28 cellular contexts compared by ENCODE assay signal in genomic region chr1:60000625-60001024, GRCh38.
"Had no signal": no experiment of that assay in that cellular context is flagged by ENCODE, and none has a peak within 500 bp of the region (broad histone marks: within the 10 kb centered on the region; RNA-seq: fewer than 3 reads in every experiment).

No MANE protein-coding gene starts in this region.

- H3K4me1 ChIP-seq: body of pancreas, breast epithelium, esophagus muscularis mucosa, foreskin keratinocyte, gastrocnemius medialis had no signal

- H3K4me1 Mint-ChIP-seq: activated CD4-positive, alpha-beta memory T cell treated with anti-CD3 and anti-CD28 coated beads, Interleukin-2, amount 10 ng/mL, durations not matched to agents 7 days and 5 days; activated CD4-positive, alpha-beta T cell treated with anti-CD3 and anti-CD28 coated beads for 36 hours; activated CD4-positive, alpha-beta T cell treated with anti-CD3 and anti-CD28 coated beads, Interleukin-2, amount 10 ng/mL, durations not matched to agents 7 days and 5 days; activated naive CD4-positive, alpha-beta T cell treated with anti-CD3 and anti-CD28 coated beads, Interleukin-2, amount 10 ng/mL, durations not matched to agents 7 days and 5 days; activated naive CD8-positive, alpha-beta T cell treated with anti-CD3 and anti-CD28 coated beads, Interleukin-2, amount 10 ng/mL, durations not matched to agents 7 days and 5 days; central memory CD8-positive, alpha-beta T cell had no signal

- H3K27ac ChIP-seq: body of pancreas, breast epithelium, cardiac muscle cell, coronary artery, esophagus muscularis mucosa, foreskin keratinocyte, gastrocnemius medialis had no signal

- H3K4me3 Mint-ChIP-seq: activated CD4-positive, alpha-beta memory T cell treated with anti-CD3 and anti-CD28 coated beads, Interleukin-2, amount 10 ng/mL, durations not matched to agents 7 days and 5 days; activated CD4-positive, alpha-beta T cell treated with anti-CD3 and anti-CD28 coated beads for 36 hours; activated CD4-positive, alpha-beta T cell treated with anti-CD3 and anti-CD28 coated beads, Interleukin-2, amount 10 ng/mL, durations not matched to agents 7 days and 5 days; activated naive CD4-positive, alpha-beta T cell treated with anti-CD3 and anti-CD28 coated beads, Interleukin-2, amount 10 ng/mL, durations not matched to agents 7 days and 5 days; activated naive CD8-positive, alpha-beta T cell treated with anti-CD3 and anti-CD28 coated beads, Interleukin-2, amount 10 ng/mL, durations not matched to agents 7 days and 5 days; activated T-cell treated with anti-CD3 and anti-CD28 coated beads, Interleukin-2, amount 50 U/mL, for 24 hours; activated T-cell treated with anti-CD3 and anti-CD28 coated beads, Interleukin-2, amount 50 U/mL, for 72 hours; central memory CD8-positive, alpha-beta T cell; dendritic cell treated with granulocyte-macrophage colony-stimulating factor and Interleukin-4, amounts not matched to agents 40 ng/mL and 50 ng/mL, for 4 days had no signal

- H3K36me3 ChIP-seq: breast epithelium, cardiac muscle cell, esophagus muscularis mucosa, gastrocnemius medialis had no signal

- DNase-seq: activated CD4-positive, alpha-beta memory T cell treated with anti-CD3 and anti-CD28 coated beads, Interleukin-2, amount 10 ng/mL, durations not matched to agents 7 days and 5 days; activated CD4-positive, alpha-beta T cell treated with anti-CD3 and anti-CD28 coated beads for 36 hours; activated CD4-positive, alpha-beta T cell treated with anti-CD3 and anti-CD28 coated beads, Interleukin-2, amount 10 ng/mL, durations not matched to agents 7 days and 5 days; activated CD4-positive, alpha-beta T cell treated with anti-CD3 and anti-CD28 coated beads, Interleukin-2, amount 50 U/mL, for 4 hours; activated CD4-positive, CD25-positive, alpha-beta regulatory T cell; activated CD4-positive, CD25-positive, alpha-beta regulatory T cell treated with anti-CD3 and anti-CD28 coated beads, Interleukin-2, amount 50 U/mL, for 72 hours; activated CD8-positive, alpha-beta memory T cell treated with anti-CD3 and anti-CD28 coated beads, Interleukin-2, amount 50 U/mL, for 48 hours; activated gamma-delta T cell; activated naive CD4-positive, alpha-beta T cell; activated naive CD4-positive, alpha-beta T cell treated with anti-CD3 and anti-CD28 coated beads, Interleukin-2, amount 10 ng/mL, durations not matched to agents 7 days and 5 days; activated naive CD8-positive, alpha-beta T cell treated with anti-CD3 and anti-CD28 coated beads, Interleukin-2, amount 10 ng/mL, durations not matched to agents 7 days and 5 days; activated T-cell treated with anti-CD3 and anti-CD28 coated beads for 4 hours; activated T-cell treated with anti-CD3 and anti-CD28 coated beads, Interleukin-2, amount 50 U/mL, for 24 hours; activated T-cell treated with anti-CD3 and anti-CD28 coated beads, Interleukin-2, amount 50 U/mL, for 72 hours; body of pancreas; dorsolateral prefrontal cortex; effector memory CD4-positive, alpha-beta T cell; erythroblast; foreskin keratinocyte; gastrocnemius medialis; T-helper 2 cell had no signal

- H3K9me3 ChIP-seq: body of pancreas, breast epithelium, esophagus muscularis mucosa, gastrocnemius medialis had no signal

- H3K36me3 Mint-ChIP-seq: activated naive CD4-positive, alpha-beta T cell treated with anti-CD3 and anti-CD28 coated beads, Interleukin-2, amount 10 ng/mL, durations not matched to agents 7 days and 5 days; activated naive CD4-positive, alpha-beta T cell treated with anti-CD3 and anti-CD28 coated beads, Interleukin-2, amount 50 U/mL, for 72 hours; activated naive CD8-positive, alpha-beta T cell treated with anti-CD3 and anti-CD28 coated beads, Interleukin-2, amount 10 ng/mL, durations not matched to agents 7 days and 5 days had no signal

- H3K27ac Mint-ChIP-seq: activated CD4-positive, alpha-beta memory T cell treated with anti-CD3 and anti-CD28 coated beads, Interleukin-2, amount 10 ng/mL, durations not matched to agents 7 days and 5 days; activated CD4-positive, alpha-beta T cell treated with anti-CD3 and anti-CD28 coated beads for 36 hours; activated CD4-positive, alpha-beta T cell treated with anti-CD3 and anti-CD28 coated beads, Interleukin-2, amount 10 ng/mL, durations not matched to agents 7 days and 5 days; activated naive CD4-positive, alpha-beta T cell treated with anti-CD3 and anti-CD28 coated beads, Interleukin-2, amount 10 ng/mL, durations not matched to agents 7 days and 5 days; activated naive CD4-positive, alpha-beta T cell treated with anti-CD3 and anti-CD28 coated beads, Interleukin-2, amount 50 U/mL, for 72 hours; activated naive CD8-positive, alpha-beta T cell treated with anti-CD3 and anti-CD28 coated beads, Interleukin-2, amount 10 ng/mL, durations not matched to agents 7 days and 5 days; activated T-cell treated with anti-CD3 and anti-CD28 coated beads, Interleukin-2, amount 50 U/mL, for 24 hours; activated T-cell treated with anti-CD3 and anti-CD28 coated beads, Interleukin-2, amount 50 U/mL, for 72 hours; dendritic cell treated with granulocyte-macrophage colony-stimulating factor and Interleukin-4, amounts not matched to agents 40 ng/mL and 50 ng/mL, for 4 days had no signal

- ATAC-seq: activated CD4-positive, alpha-beta T cell treated with anti-CD3 and anti-CD28 coated beads for 36 hours; activated naive CD4-positive, alpha-beta T cell treated with anti-CD3 and anti-CD28 coated beads, Interleukin-2, amount 50 U/mL, for 72 hours; activated T-cell treated with anti-CD3 and anti-CD28 coated beads, Interleukin-2, amount 50 U/mL, for 72 hours; body of pancreas; foreskin keratinocyte; gastrocnemius medialis had no signal

- H3K27me3 ChIP-seq: body of pancreas, breast epithelium, cardiac muscle cell, esophagus muscularis mucosa, gastrocnemius medialis had no signal

- H3K27me3 Mint-ChIP-seq: activated CD4-positive, alpha-beta memory T cell treated with anti-CD3 and anti-CD28 coated beads, Interleukin-2, amount 10 ng/mL, durations not matched to agents 7 days and 5 days; dendritic cell treated with granulocyte-macrophage colony-stimulating factor and Interleukin-4, amounts not matched to agents 40 ng/mL and 50 ng/mL, for 4 days had no signal

- H3K4me3 ChIP-seq: body of pancreas, breast epithelium, cardiac muscle cell, coronary artery, dorsolateral prefrontal cortex, esophagus muscularis mucosa, gastrocnemius medialis had no signal

- H3K9me3 Mint-ChIP-seq: activated CD4-positive, alpha-beta memory T cell treated with anti-CD3 and anti-CD28 coated beads, Interleukin-2, amount 10 ng/mL, durations not matched to agents 7 days and 5 days; activated CD4-positive, alpha-beta T cell treated with anti-CD3 and anti-CD28 coated beads, Interleukin-2, amount 10 ng/mL, durations not matched to agents 7 days and 5 days; activated naive CD4-positive, alpha-beta T cell treated with anti-CD3 and anti-CD28 coated beads, Interleukin-2, amount 10 ng/mL, durations not matched to agents 7 days and 5 days; activated naive CD4-positive, alpha-beta T cell treated with anti-CD3 and anti-CD28 coated beads, Interleukin-2, amount 50 U/mL, for 72 hours; activated naive CD8-positive, alpha-beta T cell treated with anti-CD3 and anti-CD28 coated beads, Interleukin-2, amount 10 ng/mL, durations not matched to agents 7 days and 5 days; activated T-cell treated with anti-CD3 and anti-CD28 coated beads, Interleukin-2, amount 50 U/mL, for 24 hours; activated T-cell treated with anti-CD3 and anti-CD28 coated beads, Interleukin-2, amount 50 U/mL, for 72 hours; central memory CD8-positive, alpha-beta T cell; dendritic cell treated with granulocyte-macrophage colony-stimulating factor and Interleukin-4, amounts not matched to agents 40 ng/mL and 50 ng/mL, for 4 days had no signal
